Comparison of ENCODE assay signal across 1 cellular context in genomic region chr4:173878701-173879100, GRCh38.
TF ChIP-seq lines count a peak whose summit lies in the region.

No MANE protein-coding gene starts in this region.

TF ChIP-seq in K562, 482 proteins besides CTCF, POLR2A, EP300 and RAD21 (continued from another document):
- no peak for TF ChIP-seq CHD7 (IDR thresholded peaks at IDR 0.05; ENCODE audit: low read depth, low read length)
- peak; percentile 79; the same call in 1 of the 2 replicates for TF ChIP-seq MTA1 (IDR thresholded peaks at IDR 0.05; ENCODE audit: borderline replicate concordance)
- TF ChIP-seq TEAD1 (CRISPR knock-in tag; IDR thresholded peaks at IDR 0.05), result peak in 1 of 2 experiments; percentile 25; a peak in 1 of 4 replicates
- no peak for TF ChIP-seq ZNF445 (CRISPR knock-in tag; IDR thresholded peaks at IDR 0.05; ENCODE audit: low read depth)
- no peak for TF ChIP-seq ATF1 (CRISPR knock-in tag; IDR thresholded peaks at IDR 0.05)
- peak; percentile 79 for TF ChIP-seq ATF1 (tag; IDR thresholded peaks at IDR 0.05)
- peak; percentile 75 for TF ChIP-seq ATF7 (IDR thresholded peaks at IDR 0.05)
- no peak for TF ChIP-seq TGIF2 (CRISPR knock-in tag; IDR thresholded peaks at IDR 0.05)
- peak; percentile 55; the same call in 1 of the 2 replicates for TF ChIP-seq BACH1 (tag; IDR thresholded peaks at IDR 0.05)
TF ChIP-seq in K562: peak in this region for 13.
